Comparison of ENCODE assay signal across 1 cellular context in the genomic region with DNA sequence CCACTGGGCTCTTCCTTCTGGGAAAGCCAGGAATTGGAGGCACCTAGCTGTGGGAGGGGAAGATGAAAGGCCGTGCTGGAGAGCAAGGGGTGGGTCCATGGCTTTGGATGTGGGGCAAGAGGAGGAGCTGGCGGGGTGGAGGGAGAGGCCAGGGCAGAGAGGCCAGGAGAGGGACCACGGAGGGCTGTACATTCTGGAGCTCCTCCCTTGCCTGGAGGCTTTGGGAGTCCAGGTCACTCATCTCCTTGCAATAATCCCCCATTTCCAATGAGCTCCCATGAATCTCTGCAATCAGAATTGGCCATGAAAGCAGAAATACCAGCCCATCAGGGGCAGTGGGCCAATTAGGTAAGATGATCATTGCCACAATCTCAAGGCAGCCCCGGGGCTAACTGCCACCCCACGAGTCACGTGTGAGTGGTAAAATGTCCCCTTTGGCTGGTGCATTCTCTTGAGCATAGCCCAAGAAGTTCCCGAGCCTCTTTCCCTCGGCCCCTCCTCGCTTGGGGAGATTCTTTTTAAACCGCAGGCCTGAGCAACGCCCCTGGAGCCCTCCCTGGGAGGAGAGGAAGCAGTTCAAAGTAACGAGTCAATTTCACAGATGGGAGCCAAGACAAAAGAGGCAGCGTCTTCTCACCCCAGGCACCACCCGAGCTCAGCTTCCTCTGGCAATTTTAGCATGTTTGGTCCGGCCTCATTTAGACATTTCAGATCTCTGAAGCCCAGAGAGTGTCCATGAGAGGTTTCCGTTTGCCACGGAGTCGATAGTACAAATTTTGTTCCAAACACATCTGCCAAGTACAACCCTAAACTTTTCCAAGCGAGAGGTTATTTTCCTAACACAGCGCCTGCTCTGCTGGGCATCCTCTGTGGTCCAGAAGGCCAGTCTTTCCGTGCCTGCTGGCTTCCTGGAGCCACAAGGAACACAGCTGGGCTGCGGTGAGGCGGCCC.
TF ChIP-seq lines count a peak whose summit lies in the region.

No MANE protein-coding gene starts in this region.

TF ChIP-seq in H1, 55 proteins besides CTCF, POLR2A, EP300 and RAD21:
- TF ChIP-seq TCF12 (IDR thresholded peaks at IDR 0.05; ENCODE audit: low read depth, low read length): no peak
- TF ChIP-seq CHD2 (IDR thresholded peaks at IDR 0.05; ENCODE audit: low read length): no peak
- TF ChIP-seq, protein P1, sequence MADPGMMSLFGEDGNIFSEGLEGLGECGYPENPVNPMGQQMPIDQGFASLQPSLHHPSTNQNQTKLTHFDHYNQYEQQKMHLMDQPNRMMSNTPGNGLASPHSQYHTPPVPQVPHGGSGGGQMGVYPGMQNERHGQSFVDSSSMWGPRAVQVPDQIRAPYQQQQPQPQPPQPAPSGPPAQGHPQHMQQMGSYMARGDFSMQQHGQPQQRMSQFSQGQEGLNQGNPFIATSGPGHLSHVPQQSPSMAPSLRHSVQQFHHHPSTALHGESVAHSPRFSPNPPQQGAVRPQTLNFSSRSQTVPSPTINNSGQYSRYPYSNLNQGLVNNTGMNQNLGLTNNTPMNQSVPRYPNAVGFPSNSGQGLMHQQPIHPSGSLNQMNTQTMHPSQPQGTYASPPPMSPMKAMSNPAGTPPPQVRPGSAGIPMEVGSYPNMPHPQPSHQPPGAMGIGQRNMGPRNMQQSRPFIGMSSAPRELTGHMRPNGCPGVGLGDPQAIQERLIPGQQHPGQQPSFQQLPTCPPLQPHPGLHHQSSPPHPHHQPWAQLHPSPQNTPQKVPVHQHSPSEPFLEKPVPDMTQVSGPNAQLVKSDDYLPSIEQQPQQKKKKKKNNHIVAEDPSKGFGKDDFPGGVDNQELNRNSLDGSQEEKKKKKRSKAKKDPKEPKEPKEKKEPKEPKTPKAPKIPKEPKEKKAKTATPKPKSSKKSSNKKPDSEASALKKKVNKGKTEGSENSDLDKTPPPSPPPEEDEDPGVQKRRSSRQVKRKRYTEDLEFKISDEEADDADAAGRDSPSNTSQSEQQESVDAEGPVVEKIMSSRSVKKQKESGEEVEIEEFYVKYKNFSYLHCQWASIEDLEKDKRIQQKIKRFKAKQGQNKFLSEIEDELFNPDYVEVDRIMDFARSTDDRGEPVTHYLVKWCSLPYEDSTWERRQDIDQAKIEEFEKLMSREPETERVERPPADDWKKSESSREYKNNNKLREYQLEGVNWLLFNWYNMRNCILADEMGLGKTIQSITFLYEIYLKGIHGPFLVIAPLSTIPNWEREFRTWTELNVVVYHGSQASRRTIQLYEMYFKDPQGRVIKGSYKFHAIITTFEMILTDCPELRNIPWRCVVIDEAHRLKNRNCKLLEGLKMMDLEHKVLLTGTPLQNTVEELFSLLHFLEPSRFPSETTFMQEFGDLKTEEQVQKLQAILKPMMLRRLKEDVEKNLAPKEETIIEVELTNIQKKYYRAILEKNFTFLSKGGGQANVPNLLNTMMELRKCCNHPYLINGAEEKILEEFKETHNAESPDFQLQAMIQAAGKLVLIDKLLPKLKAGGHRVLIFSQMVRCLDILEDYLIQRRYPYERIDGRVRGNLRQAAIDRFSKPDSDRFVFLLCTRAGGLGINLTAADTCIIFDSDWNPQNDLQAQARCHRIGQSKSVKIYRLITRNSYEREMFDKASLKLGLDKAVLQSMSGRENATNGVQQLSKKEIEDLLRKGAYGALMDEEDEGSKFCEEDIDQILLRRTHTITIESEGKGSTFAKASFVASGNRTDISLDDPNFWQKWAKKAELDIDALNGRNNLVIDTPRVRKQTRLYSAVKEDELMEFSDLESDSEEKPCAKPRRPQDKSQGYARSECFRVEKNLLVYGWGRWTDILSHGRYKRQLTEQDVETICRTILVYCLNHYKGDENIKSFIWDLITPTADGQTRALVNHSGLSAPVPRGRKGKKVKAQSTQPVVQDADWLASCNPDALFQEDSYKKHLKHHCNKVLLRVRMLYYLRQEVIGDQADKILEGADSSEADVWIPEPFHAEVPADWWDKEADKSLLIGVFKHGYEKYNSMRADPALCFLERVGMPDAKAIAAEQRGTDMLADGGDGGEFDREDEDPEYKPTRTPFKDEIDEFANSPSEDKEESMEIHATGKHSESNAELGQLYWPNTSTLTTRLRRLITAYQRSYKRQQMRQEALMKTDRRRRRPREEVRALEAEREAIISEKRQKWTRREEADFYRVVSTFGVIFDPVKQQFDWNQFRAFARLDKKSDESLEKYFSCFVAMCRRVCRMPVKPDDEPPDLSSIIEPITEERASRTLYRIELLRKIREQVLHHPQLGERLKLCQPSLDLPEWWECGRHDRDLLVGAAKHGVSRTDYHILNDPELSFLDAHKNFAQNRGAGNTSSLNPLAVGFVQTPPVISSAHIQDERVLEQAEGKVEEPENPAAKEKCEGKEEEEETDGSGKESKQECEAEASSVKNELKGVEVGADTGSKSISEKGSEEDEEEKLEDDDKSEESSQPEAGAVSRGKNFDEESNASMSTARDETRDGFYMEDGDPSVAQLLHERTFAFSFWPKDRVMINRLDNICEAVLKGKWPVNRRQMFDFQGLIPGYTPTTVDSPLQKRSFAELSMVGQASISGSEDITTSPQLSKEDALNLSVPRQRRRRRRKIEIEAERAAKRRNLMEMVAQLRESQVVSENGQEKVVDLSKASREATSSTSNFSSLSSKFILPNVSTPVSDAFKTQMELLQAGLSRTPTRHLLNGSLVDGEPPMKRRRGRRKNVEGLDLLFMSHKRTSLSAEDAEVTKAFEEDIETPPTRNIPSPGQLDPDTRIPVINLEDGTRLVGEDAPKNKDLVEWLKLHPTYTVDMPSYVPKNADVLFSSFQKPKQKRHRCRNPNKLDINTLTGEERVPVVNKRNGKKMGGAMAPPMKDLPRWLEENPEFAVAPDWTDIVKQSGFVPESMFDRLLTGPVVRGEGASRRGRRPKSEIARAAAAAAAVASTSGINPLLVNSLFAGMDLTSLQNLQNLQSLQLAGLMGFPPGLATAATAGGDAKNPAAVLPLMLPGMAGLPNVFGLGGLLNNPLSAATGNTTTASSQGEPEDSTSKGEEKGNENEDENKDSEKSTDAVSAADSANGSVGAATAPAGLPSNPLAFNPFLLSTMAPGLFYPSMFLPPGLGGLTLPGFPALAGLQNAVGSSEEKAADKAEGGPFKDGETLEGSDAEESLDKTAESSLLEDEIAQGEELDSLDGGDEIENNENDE (IDR thresholded peaks at IDR 0.05; ENCODE audit: insufficient replicate concordance, low read length): no peak
- TF ChIP-seq TAF7 (optimal IDR thresholded peaks at IDR 0.05; ENCODE audit: borderline replicate concordance, low read depth, low read length): no peak
- TF ChIP-seq, protein P2, sequence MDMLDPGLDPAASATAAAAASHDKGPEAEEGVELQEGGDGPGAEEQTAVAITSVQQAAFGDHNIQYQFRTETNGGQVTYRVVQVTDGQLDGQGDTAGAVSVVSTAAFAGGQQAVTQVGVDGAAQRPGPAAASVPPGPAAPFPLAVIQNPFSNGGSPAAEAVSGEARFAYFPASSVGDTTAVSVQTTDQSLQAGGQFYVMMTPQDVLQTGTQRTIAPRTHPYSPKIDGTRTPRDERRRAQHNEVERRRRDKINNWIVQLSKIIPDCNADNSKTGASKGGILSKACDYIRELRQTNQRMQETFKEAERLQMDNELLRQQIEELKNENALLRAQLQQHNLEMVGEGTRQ (IDR thresholded peaks at IDR 0.05; ENCODE audit: low read length): no peak
- no peak for TF ChIP-seq ASH2L (IDR thresholded peaks at IDR 0.05; ENCODE audit: low read length)
- no peak for TF ChIP-seq SRF (IDR thresholded peaks at IDR 0.05; ENCODE audit: low read depth, low read length)
- no peak for TF ChIP-seq SIX5 (IDR thresholded peaks at IDR 0.05; ENCODE audit: low read depth, low read length)
- TF ChIP-seq, protein P3, sequence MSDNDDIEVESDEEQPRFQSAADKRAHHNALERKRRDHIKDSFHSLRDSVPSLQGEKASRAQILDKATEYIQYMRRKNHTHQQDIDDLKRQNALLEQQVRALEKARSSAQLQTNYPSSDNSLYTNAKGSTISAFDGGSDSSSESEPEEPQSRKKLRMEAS (IDR thresholded peaks at IDR 0.05): no peak
- TF ChIP-seq, protein P4, sequence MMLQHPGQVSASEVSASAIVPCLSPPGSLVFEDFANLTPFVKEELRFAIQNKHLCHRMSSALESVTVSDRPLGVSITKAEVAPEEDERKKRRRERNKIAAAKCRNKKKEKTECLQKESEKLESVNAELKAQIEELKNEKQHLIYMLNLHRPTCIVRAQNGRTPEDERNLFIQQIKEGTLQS (IDR thresholded peaks at IDR 0.05; ENCODE audit: insufficient read depth, low read depth, low read length): no peak
- no peak for TF ChIP-seq SIRT6 (IDR thresholded peaks at IDR 0.05; ENCODE audit: low read length)
- no peak for TF ChIP-seq BCL11A (IDR thresholded peaks at IDR 0.05; ENCODE audit: low read depth in 2 of 2, low read length in 2 of 2)
- TF ChIP-seq JUND (IDR thresholded peaks at IDR 0.05; ENCODE audit: low read length): no peak
- no peak for TF ChIP-seq SAP30 (IDR thresholded peaks at IDR 0.05; ENCODE audit: insufficient read depth, insufficient replicate concordance, low read length)
- no peak for TF ChIP-seq CBX5 (IDR thresholded peaks at IDR 0.05; ENCODE audit: low read depth, low read length)
- no peak for TF ChIP-seq GABPA (IDR thresholded peaks at IDR 0.05; ENCODE audit: borderline replicate concordance, insufficient read depth, low read length)
- TF ChIP-seq HDAC6 (IDR thresholded peaks at IDR 0.05; ENCODE audit: low read depth, low read length): no peak
